9 cellular contexts compared by ENCODE assay signal in genomic region chr1:64486193-64486592, GRCh38. TPM values are rescaled to one million over a fixed set of nuclear protein-coding genes. Genes with fewer than 3 reads are reported as not detected.
"Had no signal": no experiment of that assay in that cellular context is flagged by ENCODE, and none has a peak within 500 bp of the region (broad histone marks: within the 10 kb centered on the region; RNA-seq: fewer than 3 reads in every experiment).

No MANE protein-coding gene starts in this region.

- H3K36me3 Mint-ChIP-seq: IgD-negative memory B cell had no signal

- H3K9me3 Mint-ChIP-seq: IgD-negative memory B cell had no signal

- H3K27ac Mint-ChIP-seq: IgD-negative memory B cell had no signal

- H3K4me3 Mint-ChIP-seq: IgD-negative memory B cell had no signal

- H3K27ac ChIP-seq: HL-60, KMS-11 had no signal

- ATAC-seq: HepG2, K562 had no signal

- DNase-seq: IMR-90, KBM-7, KG1 had no signal

- H3K4me2 ChIP-seq: KMS-11 had no signal

- H3K9ac ChIP-seq: KMS-11 had no signal

- H3K4me3 ChIP-seq: K562 had no signal

- H3K4me1 Mint-ChIP-seq: IgD-negative memory B cell had no signal

RNA-seq across cellular contexts. Expression of gene CACHD1, which starts 16.3 kb away (rescaled TPM):
- total RNA-seq: HT-29 had no signal
- polyA plus RNA-seq: HepG2, K562 had no signal
